ENCODE assay signal across 1 cellular context in the genomic region with DNA sequence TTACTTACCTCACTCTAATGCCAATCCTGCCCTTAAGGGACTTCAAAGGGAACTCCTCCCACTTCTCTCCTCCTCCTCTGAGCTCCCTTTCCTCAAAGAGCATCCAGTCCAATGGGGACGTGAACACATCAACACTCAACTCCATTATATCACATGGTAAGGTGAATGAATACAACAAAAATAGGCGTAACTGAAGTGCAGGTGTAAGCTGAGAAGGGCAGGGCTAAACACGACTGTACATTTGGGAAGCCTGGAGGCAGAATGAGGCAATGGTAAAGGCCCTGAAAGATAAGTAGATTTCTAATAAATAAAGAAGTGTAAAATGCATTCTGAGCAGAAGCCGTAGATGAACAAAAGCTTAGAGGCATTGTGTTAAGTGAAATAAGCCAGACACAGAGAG.
TF ChIP-seq lines count a peak whose summit lies in the region.

No MANE protein-coding gene starts in this region.

TF ChIP-seq in IMR-90, 13 proteins besides CTCF, POLR2A, EP300 and RAD21 (continued from another document):
- TF ChIP-seq, protein P1, sequence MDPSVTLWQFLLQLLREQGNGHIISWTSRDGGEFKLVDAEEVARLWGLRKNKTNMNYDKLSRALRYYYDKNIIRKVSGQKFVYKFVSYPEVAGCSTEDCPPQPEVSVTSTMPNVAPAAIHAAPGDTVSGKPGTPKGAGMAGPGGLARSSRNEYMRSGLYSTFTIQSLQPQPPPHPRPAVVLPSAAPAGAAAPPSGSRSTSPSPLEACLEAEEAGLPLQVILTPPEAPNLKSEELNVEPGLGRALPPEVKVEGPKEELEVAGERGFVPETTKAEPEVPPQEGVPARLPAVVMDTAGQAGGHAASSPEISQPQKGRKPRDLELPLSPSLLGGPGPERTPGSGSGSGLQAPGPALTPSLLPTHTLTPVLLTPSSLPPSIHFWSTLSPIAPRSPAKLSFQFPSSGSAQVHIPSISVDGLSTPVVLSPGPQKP (IDR thresholded peaks at IDR 0.05; ENCODE audit: borderline replicate concordance, low read depth, low read length): no peak
- no peak for TF ChIP-seq CHD1 (IDR thresholded peaks at IDR 0.05; ENCODE audit: low read depth, low read length)
- TF ChIP-seq MXI1 (IDR thresholded peaks at IDR 0.05; ENCODE audit: borderline replicate concordance, low read depth, low read length): no peak
- TF ChIP-seq BHLHE40 (IDR thresholded peaks at IDR 0.05; ENCODE audit: low read depth, low read length): no peak
- no peak for TF ChIP-seq RFX5 (IDR thresholded peaks at IDR 0.05; ENCODE audit: low read depth, low read length)
- TF ChIP-seq SMC3 (IDR thresholded peaks at IDR 0.05; ENCODE audit: low read depth, low read length): no peak
- TF ChIP-seq FOS (IDR thresholded peaks at IDR 0.05; ENCODE audit: low read depth, low read length): no peak
